ENCODE assay signal across 15 cellular contexts in genomic region chr1:19646771-19647319, GRCh38. TPM values are rescaled to one million over a fixed set of nuclear protein-coding genes. Genes with fewer than 3 reads are reported as not detected.
DNase-seq lines count a peak whose midpoint lies in the region; ATAC-seq, FAIRE-seq and TF ChIP-seq lines count a peak whose summit lies in the region.
"Had no signal": no experiment of that assay in that cellular context is flagged by ENCODE, and none has a peak within 500 bp of the region (broad histone marks: within the 10 kb centered on the region; RNA-seq: fewer than 3 reads in every experiment).

No MANE protein-coding gene starts in this region.

- no peak overlapping the region for H3K27ac Mint-ChIP-seq in T-helper 2 cell treated with Interferon-gamma antibody and Interleukin-4, amounts not matched to agents 5 μg/mL and 100 μg/mL, for 36 hours
- H3K27ac Mint-ChIP-seq in activated T-helper 17 cell treated with anti-CD3 and anti-CD28 coated beads, Interleukin-2, amount 50 U/mL, for 72 hours, result peak overlapping the region; percentile 64
- H3K27ac Mint-ChIP-seq: activated T-cell treated with anti-CD3 and anti-CD28 coated beads, Interleukin-2, amount 50 U/mL, for 24 hours had no signal

- no peaks in the 10 kb centered on the region for H3F3A ChIP-seq in MM.1S (ENCODE audit: insufficient read depth, low read length)

- H3K9me2 ChIP-seq in MM.1S (replicated peaks; ENCODE audit: insufficient read depth, low read length), result no peaks in the 10 kb centered on the region

- H3K79me2 ChIP-seq in MM.1S (ENCODE audit: low read length), result no peaks in the 10 kb centered on the region

- no peak for ATAC-seq in activated T-helper 17 cell treated with anti-CD3 and anti-CD28 coated beads, Interleukin-2, amount 50 U/mL, for 72 hours (replicated peaks)

- no peaks in the 10 kb centered on the region for H4K20me1 ChIP-seq in MM.1S (ENCODE audit: insufficient read depth, low read length)

- H3K36me3 Mint-ChIP-seq in T-helper 2 cell treated with Interferon-gamma antibody and Interleukin-4, amounts not matched to agents 5 μg/mL and 100 μg/mL, for 36 hours (ENCODE audit: low read depth), result peaks cover 2% of the 10 kb centered on the region
- H3K36me3 Mint-ChIP-seq in activated T-helper 17 cell treated with anti-CD3 and anti-CD28 coated beads, Interleukin-2, amount 50 U/mL, for 72 hours (ENCODE audit: low read depth), result no peaks in the 10 kb centered on the region

- H3K4me2 ChIP-seq in MM.1S (ENCODE audit: low read depth, low read length), result no peak overlapping the region

- TF ChIP-seq CTCF in fibroblast of villous mesenchyme (IDR thresholded peaks at IDR 0.05; ENCODE audit: insufficient read depth, low read depth, low read length), result no peak
- no peak for TF ChIP-seq CTCF in MM.1S (IDR thresholded peaks at IDR 0.05; ENCODE audit: low read length)

- peaks cover 33% of the 10 kb centered on the region for H3K4me1 Mint-ChIP-seq in T-helper 2 cell treated with Interferon-gamma antibody and Interleukin-4, amounts not matched to agents 5 μg/mL and 100 μg/mL, for 36 hours (ENCODE audit: low read depth)
- peaks cover 26% of the 10 kb centered on the region for H3K4me1 Mint-ChIP-seq in activated T-helper 17 cell treated with anti-CD3 and anti-CD28 coated beads, Interleukin-2, amount 50 U/mL, for 72 hours

- H3K9ac ChIP-seq in MM.1S (ENCODE audit: low read length), result no peak overlapping the region

- H3K27ac ChIP-seq in small intestine (ENCODE audit: low read depth in 1 of 2, low read length in 1 of 2) (peak overlapping the region; percentile 97 to 99), MM.1S (ENCODE audit: low read length) (no peak overlapping the region)

- H3K4me3 Mint-ChIP-seq in T-helper 2 cell treated with Interferon-gamma antibody and Interleukin-4, amounts not matched to agents 5 μg/mL and 100 μg/mL, for 36 hours, result peak overlapping the region; percentile 73
- H3K4me3 Mint-ChIP-seq in activated T-helper 17 cell treated with anti-CD3 and anti-CD28 coated beads, Interleukin-2, amount 50 U/mL, for 72 hours, result peak overlapping the region; percentile 82

- no peak for DNase-seq in T-helper 2 cell treated with Interferon-gamma antibody and Interleukin-4, amounts not matched to agents 5 μg/mL and 100 μg/mL, for 36 hours (ENCODE audit: low spot score)
- DNase-seq in T-helper 2 cell (no peak), fibroblast of villous mesenchyme (ENCODE audit: low read depth) (no peak), small intestine (no peak), MM.1S (no peak), GOT3 (lab: John Stamatoyannopoulos, UW) (no peak), NCI-H2081 (lab: John Stamatoyannopoulos, UW) (no peak)
- DNase-seq: 8988T; activated T-cell treated with anti-CD3 and anti-CD28 coated beads, Interleukin-2, amount 50 U/mL, for 24 hours; cortex of kidney; hypothalamus had no signal

- H3K9me3 ChIP-seq in small intestine (ENCODE audit: control insufficient read depth, low read depth), result no peaks in the 10 kb centered on the region
- H3K9me3 ChIP-seq in MM.1S (replicated peaks; ENCODE audit: insufficient read depth, low read length), result no peaks in the 10 kb centered on the region
- H3K9me3 ChIP-seq: mucosa of descending colon had no signal

- no peak for FAIRE-seq in small intestine (lab: Jason Lieb, UNC)
- FAIRE-seq: TTC549 had no signal

- H3K9me3 Mint-ChIP-seq in T-helper 2 cell treated with Interferon-gamma antibody and Interleukin-4, amounts not matched to agents 5 μg/mL and 100 μg/mL, for 36 hours, result no peaks in the 10 kb centered on the region
- H3K9me3 Mint-ChIP-seq in activated T-helper 17 cell treated with anti-CD3 and anti-CD28 coated beads, Interleukin-2, amount 50 U/mL, for 72 hours, result no peaks in the 10 kb centered on the region
- H3K9me3 Mint-ChIP-seq: activated T-cell treated with anti-CD3 and anti-CD28 coated beads, Interleukin-2, amount 50 U/mL, for 24 hours had no signal

- no peak overlapping the region for H2AFZ ChIP-seq in MM.1S (ENCODE audit: low read length)

- H3K4me1 ChIP-seq in small intestine (ENCODE audit: control insufficient read depth in 2 of 2, insufficient read depth in 1 of 2, low read depth in 1 of 2, low read length in 1 of 2) (peaks cover 3 to 7% of the 10 kb centered on the region in 2 donors), MM.1S (ENCODE audit: low read length) (no peaks in the 10 kb centered on the region)

- H3K4me3 ChIP-seq in fibroblast of villous mesenchyme (ENCODE audit: low read depth, low read length) (peak overlapping the region; percentile 86), small intestine (ENCODE audit: low read depth in 1 of 2, low read length in 2 of 2) (peak overlapping the region; percentile 2 to 80), MM.1S (ENCODE audit: low read length) (no peak overlapping the region)
- H3K4me3 ChIP-seq: mucosa of descending colon had no signal

- H3K27me3 ChIP-seq in small intestine (ENCODE audit: control insufficient read depth in 2 of 2, insufficient read depth in 2 of 2, low read length in 2 of 2), result no peaks in the 10 kb centered on the region
- H3K27me3 ChIP-seq in MM.1S (replicated peaks; ENCODE audit: insufficient read depth, low read length), result peaks cover 55% of the 10 kb centered on the region

- WGBS in small intestine, 3 donors, result 59 to 67% (median 64%) methylated on average over 3 of the region's 3 CpGs

- H3K36me3 ChIP-seq in small intestine (ENCODE audit: control insufficient read depth in 2 of 2, insufficient read depth in 2 of 2, low read length in 2 of 2), result no peaks in the 10 kb centered on the region
- no peaks in the 10 kb centered on the region for H3K36me3 ChIP-seq in MM.1S (replicated peaks; ENCODE audit: insufficient read depth, low read length)

- peaks cover 18% of the 10 kb centered on the region for H3K27me3 Mint-ChIP-seq in T-helper 2 cell treated with Interferon-gamma antibody and Interleukin-4, amounts not matched to agents 5 μg/mL and 100 μg/mL, for 36 hours (ENCODE audit: low read depth)
- no peaks in the 10 kb centered on the region for H3K27me3 Mint-ChIP-seq in activated T-helper 17 cell treated with anti-CD3 and anti-CD28 coated beads, Interleukin-2, amount 50 U/mL, for 72 hours

RNA-seq across cellular contexts. Expression of gene NBL1, which starts 2.7 kb away (rescaled TPM):
- total RNA-seq in activated T-helper 17 cell treated with anti-CD3 and anti-CD28 coated beads, Interleukin-2, amount 50 U/mL, for 72 hours, result 10 to 100 TPM; 15.0 to 16.0 TPM
- 61.3 and 90.5 TPM in 2 replicates for total RNA-seq in fibroblast of villous mesenchyme
- polyA plus RNA-seq in small intestine, result 100 to 1,000 TPM; 455 to 503 (median 494) TPM

RNA-seq across cellular contexts. Expression of gene HTR6, which starts 17.8 kb away (rescaled TPM):
- under 1 TPM in 1 of 2 donors, not detected in 1; 0.13 TPM for total RNA-seq in activated T-helper 17 cell treated with anti-CD3 and anti-CD28 coated beads, Interleukin-2, amount 50 U/mL, for 72 hours
- not detected in 2 replicates for total RNA-seq in fibroblast of villous mesenchyme
- under 1 TPM in 1 of 3 donors, not detected in 2; 0.03 TPM for polyA plus RNA-seq in small intestine
- total RNA-seq: mucosa of descending colon, PC-3 had no signal
